In genomic region chr5:14101922-14102321, GRCh38 we compare ENCODE assay signal across 24 cellular contexts. TPM values are rescaled to one million over a fixed set of nuclear protein-coding genes. Genes with fewer than 3 reads are reported as not detected.
DNase-seq lines count a peak whose midpoint lies in the region; ATAC-seq and TF ChIP-seq lines count a peak whose summit lies in the region.
"Had no signal": no experiment of that assay in that cellular context is flagged by ENCODE, and none has a peak within 500 bp of the region (broad histone marks: within the 10 kb centered on the region; RNA-seq: fewer than 3 reads in every experiment).

No MANE protein-coding gene starts in this region.

- H3K27me3 ChIP-seq in MG63 = no peaks in the 10 kb centered on the region
- no peaks in the 10 kb centered on the region for H3K27me3 ChIP-seq in ascending aorta
- H3K27me3 ChIP-seq in left ventricle myocardium inferior (ENCODE audit: low read depth) = no peaks in the 10 kb centered on the region
- H3K27me3 ChIP-seq: brain microvascular endothelial cell, foreskin keratinocyte had no signal

- no peak overlapping the region for H3K27ac ChIP-seq in ascending aorta
- H3K27ac ChIP-seq in left ventricle myocardium inferior (replicated peaks) = no peak overlapping the region
- H3K27ac ChIP-seq: brain microvascular endothelial cell, C4-2B, coronary artery, foreskin keratinocyte had no signal

- intact Hi-C loops in ascending aorta (cut with DNase I) = no loop called here
- intact Hi-C loops in left ventricle myocardium inferior (cut with micrococcal nuclease) = no loop called here

- peak; percentile 60 for DNase-seq in EL
- peak; percentile 35 for DNase-seq in MG63
- DNase-seq in chondrocyte (ENCODE audit: low spot score) = no peak
- peak; percentile 79 for DNase-seq in islet precursor cell
- no peak for DNase-seq in ascending aorta (ENCODE audit: low spot score in 2 of 2)
- DNase-seq in left ventricle myocardium inferior = no peak
- no peak for DNase-seq in KBM-7
- DNase-seq: activated CD4-positive, alpha-beta T cell treated with anti-CD3 and anti-CD28 coated beads for 4 hours; activated CD8-positive, alpha-beta memory T cell treated with anti-CD3 and anti-CD28 coated beads, Interleukin-2, amount 10 ng/mL, durations not matched to agents 7 days and 5 days; activated naive CD8-positive, alpha-beta T cell treated with anti-CD3 and anti-CD28 coated beads for 36 hours; brain microvascular endothelial cell; foreskin keratinocyte; GDM1; left cardiac atrium; NCI-H774; SIG-M5; stimulated activated CD4-positive, alpha-beta T cell treated with anti-CD3 and anti-CD28 coated beads, Interleukin-2, amount 100 ng/mL, for 24 hours; stimulated activated naive CD4-positive, alpha-beta T cell had no signal

- peaks cover 17% of the 10 kb centered on the region for H3K9me3 ChIP-seq in MG63
- H3K9me3 ChIP-seq in ascending aorta = no peaks in the 10 kb centered on the region
- peaks cover 7% of the 10 kb centered on the region for H3K9me3 ChIP-seq in left ventricle myocardium inferior (replicated peaks)

- H3K4me3 Mint-ChIP-seq in chondrocyte (ENCODE audit: unreplicated experiment) = no peak overlapping the region
- H3K4me3 Mint-ChIP-seq: activated CD8-positive, alpha-beta memory T cell treated with anti-CD3 and anti-CD28 coated beads, Interleukin-2, amount 10 ng/mL, durations not matched to agents 7 days and 5 days; activated naive CD8-positive, alpha-beta T cell treated with anti-CD3 and anti-CD28 coated beads for 36 hours; nephron had no signal

- ATAC-seq in GM18519 (IDR thresholded peaks at IDR 0.05; ENCODE audit: low FRiP score, unreplicated experiment) = no peak
- ATAC-seq: activated CD8-positive, alpha-beta memory T cell treated with anti-CD3 and anti-CD28 coated beads, Interleukin-2, amount 10 ng/mL, durations not matched to agents 7 days and 5 days; foreskin keratinocyte; HepG2; left cardiac atrium had no signal

- H3K27ac Mint-ChIP-seq in chondrocyte (ENCODE audit: unreplicated experiment) = peak overlapping the region; percentile 27
- H3K27ac Mint-ChIP-seq: activated CD8-positive, alpha-beta memory T cell treated with anti-CD3 and anti-CD28 coated beads, Interleukin-2, amount 10 ng/mL, durations not matched to agents 7 days and 5 days; activated naive CD8-positive, alpha-beta T cell treated with anti-CD3 and anti-CD28 coated beads for 36 hours; nephron; progenitor cell of endocrine pancreas had no signal

- H3K9me3 Mint-ChIP-seq in chondrocyte (ENCODE audit: low read depth) = peaks cover 12% of the 10 kb centered on the region
- H3K9me3 Mint-ChIP-seq: nephron had no signal

- H3K4me1 ChIP-seq in ascending aorta (no peaks in the 10 kb centered on the region), left ventricle myocardium inferior (no peaks in the 10 kb centered on the region)

- H3K36me3 Mint-ChIP-seq in chondrocyte (ENCODE audit: low read depth) = no peaks in the 10 kb centered on the region
- H3K36me3 Mint-ChIP-seq: activated CD8-positive, alpha-beta memory T cell treated with anti-CD3 and anti-CD28 coated beads, Interleukin-2, amount 10 ng/mL, durations not matched to agents 7 days and 5 days; activated naive CD8-positive, alpha-beta T cell treated with anti-CD3 and anti-CD28 coated beads for 36 hours had no signal

- TF ChIP-seq CTCF in chondrocyte (IDR thresholded peaks at IDR 0.05) (no peak), ascending aorta (IDR thresholded peaks at IDR 0.05) (no peak), left ventricle myocardium inferior (IDR thresholded peaks at IDR 0.05; ENCODE audit: borderline replicate concordance) (no peak)

- H3K4me1 Mint-ChIP-seq in chondrocyte (ENCODE audit: low read depth) = peaks cover 21% of the 10 kb centered on the region
- H3K4me1 Mint-ChIP-seq: activated CD8-positive, alpha-beta memory T cell treated with anti-CD3 and anti-CD28 coated beads, Interleukin-2, amount 10 ng/mL, durations not matched to agents 7 days and 5 days; activated naive CD8-positive, alpha-beta T cell treated with anti-CD3 and anti-CD28 coated beads for 36 hours; nephron had no signal

- H3K4me3 ChIP-seq in MG63 = no peak overlapping the region
- H3K4me3 ChIP-seq in ascending aorta = no peak overlapping the region
- H3K4me3 ChIP-seq in left ventricle myocardium inferior = no peak overlapping the region
- H3K4me3 ChIP-seq: coronary artery had no signal

- H3K36me3 ChIP-seq in MG63 (no peaks in the 10 kb centered on the region), ascending aorta (no peaks in the 10 kb centered on the region), left ventricle myocardium inferior (no peaks in the 10 kb centered on the region)
- H3K36me3 ChIP-seq: brain microvascular endothelial cell had no signal

- in situ Hi-C loops in KBM-7 (cut with MboI; ENCODE audit: low pct_unique_long_range_greater_than_20kb, low sequenced_read_pairs) = no loop called here

- H3K27me3 Mint-ChIP-seq in chondrocyte (ENCODE audit: low read depth) = no peaks in the 10 kb centered on the region
- H3K27me3 Mint-ChIP-seq: progenitor cell of endocrine pancreas had no signal

RNA-seq across cellular contexts. Expression of gene TRIO, which starts 41.2 kb away (rescaled TPM):
- total RNA-seq in MG63 (2014; rRNA removed; shearing (Covaris generic); ENCODE audit: low replicate concordance) = 123 and 124 TPM in 2 replicates
- total RNA-seq in chondrocyte (200 to 271 TPM (median 217 TPM) in 3 replicates), ascending aorta (262 TPM), left ventricle myocardium inferior (52.8 TPM)

Comparison
In these comparisons a context has a peak if more than half of its experiments do, and no peak if none do; other contexts are left out.
1. DNase-seq: peak in EL (single experiment), MG63 (single experiment) and islet precursor cell (single experiment); none in chondrocyte (single experiment), ascending aorta (0 of 2), left ventricle myocardium inferior (single experiment) and KBM-7 (single experiment).